Comparison of ENCODE assay signal across 1 cellular context in the genomic region with DNA sequence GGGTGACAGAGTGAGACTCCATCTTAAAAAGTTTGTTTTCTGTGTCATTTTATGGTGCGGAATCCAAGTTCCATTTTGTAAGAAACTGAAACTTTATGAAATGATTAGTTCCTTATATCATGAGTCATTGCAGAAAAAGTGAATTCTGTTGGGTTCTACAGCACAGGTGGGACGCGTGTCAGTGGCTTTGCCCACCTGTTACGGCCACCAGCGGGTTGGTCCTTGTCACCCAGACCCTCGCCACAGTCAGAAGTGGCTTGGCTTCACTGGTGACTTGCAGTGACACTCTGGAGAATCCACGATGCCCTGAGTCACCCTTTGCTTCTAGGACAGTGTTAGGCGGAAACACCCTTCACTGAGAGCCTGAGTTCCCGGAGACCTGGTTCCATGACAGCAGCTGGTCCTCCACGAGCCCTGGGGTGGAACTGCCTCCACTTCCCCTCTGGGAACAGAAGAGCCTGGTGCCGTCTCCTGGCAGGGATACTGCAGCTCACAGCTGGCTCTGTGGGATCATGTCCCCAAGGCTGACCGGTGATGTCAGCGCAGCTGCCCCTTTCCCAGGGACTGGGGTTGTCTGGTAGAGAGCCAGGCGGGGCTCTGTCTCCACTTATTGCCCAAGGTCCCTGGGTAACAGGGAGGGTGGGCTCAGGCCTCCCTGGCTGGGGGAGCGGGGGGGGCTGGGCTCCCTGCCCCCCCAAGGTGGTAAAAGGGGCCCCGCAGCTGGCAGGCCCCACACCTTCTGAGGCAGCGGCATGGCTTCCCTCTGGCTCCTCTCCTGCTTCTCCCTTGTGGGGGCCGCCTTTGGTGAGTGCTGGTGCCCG.
TF ChIP-seq lines count a peak whose summit lies in the region.

A gene (plus strand): TSS at position 733 of the 821 bp plus-strand sequence. CDS start 20 bp downstream, at position 753.

TF ChIP-seq in GM12878, 131 proteins besides CTCF, POLR2A, EP300 and RAD21 (continued from another document):
- TF ChIP-seq STAT1 (conservative IDR thresholded peaks at IDR 0.05) (no peak), BACH1 (IDR thresholded peaks at IDR 0.05; ENCODE audit: borderline replicate concordance) (no peak), ETV6 (conservative IDR thresholded peaks at IDR 0.05 in 1 of 2, IDR thresholded peaks at IDR 0.05 in 1 of 2; ENCODE audit: borderline replicate concordance in 1 of 2, low read depth in 1 of 2) (peak in 1 of 2 experiments; percentile 64; a peak in 2 of 4 replicates), MYC (IDR thresholded peaks at IDR 0.05; ENCODE audit: insufficient read depth, insufficient read length, insufficient replicate concordance, low read length, severe bottlenecking) (no peak), MEF2A (IDR thresholded peaks at IDR 0.05; ENCODE audit: insufficient read depth, low read depth, low read length) (no peak), BHLHE40 (IDR thresholded peaks at IDR 0.05; ENCODE audit: borderline replicate concordance in 1 of 2, low read depth in 2 of 2, low read length in 1 of 2) (peak; percentile 60 to 75; a peak in 3 of 4 replicates), EZH2 (IDR thresholded peaks at IDR 0.05; ENCODE audit: borderline replicate concordance, control insufficient read depth, low read depth, low read length) (no peak), TCF7 (IDR thresholded peaks at IDR 0.05; ENCODE audit: borderline replicate concordance) (no peak), CHD2 (IDR thresholded peaks at IDR 0.05; ENCODE audit: borderline replicate concordance, low read depth, low read length) (no peak), EGR1 (IDR thresholded peaks at IDR 0.05; ENCODE audit: borderline replicate concordance in 1 of 2, low read depth in 2 of 2, low read length in 2 of 2) (no peak), SREBF1 (IDR thresholded peaks at IDR 0.05; ENCODE audit: low read length) (no peak), MEF2B (IDR thresholded peaks at IDR 0.05; ENCODE audit: partially characterized antibody, poor library complexity, severe bottlenecking) (no peak), NR2C1 (IDR thresholded peaks at IDR 0.05) (no peak), DPF2 (IDR thresholded peaks at IDR 0.05) (no peak), JUNB (IDR thresholded peaks at IDR 0.05) (peak; percentile 71), BCL11A (IDR thresholded peaks at IDR 0.05; ENCODE audit: low read depth, low read length) (peak; percentile 40; the same call in 1 of the 2 replicates), SMC3 (IDR thresholded peaks at IDR 0.05; ENCODE audit: borderline replicate concordance, low read length) (no peak), GABPA (IDR thresholded peaks at IDR 0.05; ENCODE audit: low read depth) (no peak), NFXL1 (IDR thresholded peaks at IDR 0.05; ENCODE audit: borderline replicate concordance) (no peak), JUND (IDR thresholded peaks at IDR 0.05; ENCODE audit: low read depth, low read length) (no peak), ASH2L (IDR thresholded peaks at IDR 0.05; ENCODE audit: borderline replicate concordance, low read depth) (no peak), SP1 (IDR thresholded peaks at IDR 0.05; ENCODE audit: low read depth, low read length) (no peak), ZNF622 (IDR thresholded peaks at IDR 0.05) (no peak), NFYA (IDR thresholded peaks at IDR 0.05; ENCODE audit: borderline replicate concordance, low read depth, low read length) (no peak), SPI1 (IDR thresholded peaks at IDR 0.05; ENCODE audit: borderline replicate concordance, insufficient read depth, low read depth, low read length) (no peak), ZNF274 (IDR thresholded peaks at IDR 0.05; ENCODE audit: insufficient read depth, insufficient read length) (no peak), CREM (IDR thresholded peaks at IDR 0.05; ENCODE audit: low read depth) (no peak; the same call in 1 of the 2 replicates), LARP7 (IDR thresholded peaks at IDR 0.05) (no peak), BRCA1 (IDR thresholded peaks at IDR 0.05; ENCODE audit: low read depth, low read length) (no peak), HDAC6 (IDR thresholded peaks at IDR 0.05; ENCODE audit: unreplicated experiment) (no peak), RCOR1 (conservative IDR thresholded peaks at IDR 0.05; ENCODE audit: low read depth, low read length) (no peak)
- TF ChIP-seq, protein P1, sequence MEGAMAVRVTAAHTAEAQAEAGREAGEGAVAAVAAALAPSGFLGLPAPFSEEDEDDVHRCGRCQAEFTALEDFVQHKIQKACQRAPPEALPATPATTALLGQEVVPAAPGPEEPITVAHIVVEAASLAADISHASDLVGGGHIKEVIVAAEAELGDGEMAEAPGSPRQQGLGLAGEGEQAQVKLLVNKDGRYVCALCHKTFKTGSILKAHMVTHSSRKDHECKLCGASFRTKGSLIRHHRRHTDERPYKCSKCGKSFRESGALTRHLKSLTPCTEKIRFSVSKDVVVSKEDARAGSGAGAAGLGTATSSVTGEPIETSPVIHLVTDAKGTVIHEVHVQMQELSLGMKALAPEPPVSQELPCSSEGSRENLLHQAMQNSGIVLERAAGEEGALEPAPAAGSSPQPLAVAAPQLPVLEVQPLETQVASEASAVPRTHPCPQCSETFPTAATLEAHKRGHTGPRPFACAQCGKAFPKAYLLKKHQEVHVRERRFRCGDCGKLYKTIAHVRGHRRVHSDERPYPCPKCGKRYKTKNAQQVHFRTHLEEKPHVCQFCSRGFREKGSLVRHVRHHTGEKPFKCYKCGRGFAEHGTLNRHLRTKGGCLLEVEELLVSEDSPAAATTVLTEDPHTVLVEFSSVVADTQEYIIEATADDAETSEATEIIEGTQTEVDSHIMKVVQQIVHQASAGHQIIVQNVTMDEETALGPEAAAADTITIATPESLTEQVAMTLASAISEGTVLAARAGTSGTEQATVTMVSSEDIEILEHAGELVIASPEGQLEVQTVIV (IDR thresholded peaks at IDR 0.05; ENCODE audit: borderline replicate concordance, partially characterized antibody), result no peak
- TF ChIP-seq, protein P2, sequence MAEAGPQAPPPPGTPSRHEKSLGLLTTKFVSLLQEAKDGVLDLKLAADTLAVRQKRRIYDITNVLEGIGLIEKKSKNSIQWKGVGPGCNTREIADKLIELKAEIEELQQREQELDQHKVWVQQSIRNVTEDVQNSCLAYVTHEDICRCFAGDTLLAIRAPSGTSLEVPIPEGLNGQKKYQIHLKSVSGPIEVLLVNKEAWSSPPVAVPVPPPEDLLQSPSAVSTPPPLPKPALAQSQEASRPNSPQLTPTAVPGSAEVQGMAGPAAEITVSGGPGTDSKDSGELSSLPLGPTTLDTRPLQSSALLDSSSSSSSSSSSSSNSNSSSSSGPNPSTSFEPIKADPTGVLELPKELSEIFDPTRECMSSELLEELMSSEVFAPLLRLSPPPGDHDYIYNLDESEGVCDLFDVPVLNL (IDR thresholded peaks at IDR 0.05; ENCODE audit: low read depth, low read length), result no peak
- TF ChIP-seq, protein P3, sequence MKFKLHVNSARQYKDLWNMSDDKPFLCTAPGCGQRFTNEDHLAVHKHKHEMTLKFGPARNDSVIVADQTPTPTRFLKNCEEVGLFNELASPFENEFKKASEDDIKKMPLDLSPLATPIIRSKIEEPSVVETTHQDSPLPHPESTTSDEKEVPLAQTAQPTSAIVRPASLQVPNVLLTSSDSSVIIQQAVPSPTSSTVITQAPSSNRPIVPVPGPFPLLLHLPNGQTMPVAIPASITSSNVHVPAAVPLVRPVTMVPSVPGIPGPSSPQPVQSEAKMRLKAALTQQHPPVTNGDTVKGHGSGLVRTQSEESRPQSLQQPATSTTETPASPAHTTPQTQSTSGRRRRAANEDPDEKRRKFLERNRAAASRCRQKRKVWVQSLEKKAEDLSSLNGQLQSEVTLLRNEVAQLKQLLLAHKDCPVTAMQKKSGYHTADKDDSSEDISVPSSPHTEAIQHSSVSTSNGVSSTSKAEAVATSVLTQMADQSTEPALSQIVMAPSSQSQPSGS (IDR thresholded peaks at IDR 0.05; ENCODE audit: low read length), result no peak
- TF ChIP-seq, protein P4, sequence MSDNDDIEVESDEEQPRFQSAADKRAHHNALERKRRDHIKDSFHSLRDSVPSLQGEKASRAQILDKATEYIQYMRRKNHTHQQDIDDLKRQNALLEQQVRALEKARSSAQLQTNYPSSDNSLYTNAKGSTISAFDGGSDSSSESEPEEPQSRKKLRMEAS (IDR thresholded peaks at IDR 0.05; ENCODE audit: low read depth, low read length), result no peak
- TF ChIP-seq, protein P5, sequence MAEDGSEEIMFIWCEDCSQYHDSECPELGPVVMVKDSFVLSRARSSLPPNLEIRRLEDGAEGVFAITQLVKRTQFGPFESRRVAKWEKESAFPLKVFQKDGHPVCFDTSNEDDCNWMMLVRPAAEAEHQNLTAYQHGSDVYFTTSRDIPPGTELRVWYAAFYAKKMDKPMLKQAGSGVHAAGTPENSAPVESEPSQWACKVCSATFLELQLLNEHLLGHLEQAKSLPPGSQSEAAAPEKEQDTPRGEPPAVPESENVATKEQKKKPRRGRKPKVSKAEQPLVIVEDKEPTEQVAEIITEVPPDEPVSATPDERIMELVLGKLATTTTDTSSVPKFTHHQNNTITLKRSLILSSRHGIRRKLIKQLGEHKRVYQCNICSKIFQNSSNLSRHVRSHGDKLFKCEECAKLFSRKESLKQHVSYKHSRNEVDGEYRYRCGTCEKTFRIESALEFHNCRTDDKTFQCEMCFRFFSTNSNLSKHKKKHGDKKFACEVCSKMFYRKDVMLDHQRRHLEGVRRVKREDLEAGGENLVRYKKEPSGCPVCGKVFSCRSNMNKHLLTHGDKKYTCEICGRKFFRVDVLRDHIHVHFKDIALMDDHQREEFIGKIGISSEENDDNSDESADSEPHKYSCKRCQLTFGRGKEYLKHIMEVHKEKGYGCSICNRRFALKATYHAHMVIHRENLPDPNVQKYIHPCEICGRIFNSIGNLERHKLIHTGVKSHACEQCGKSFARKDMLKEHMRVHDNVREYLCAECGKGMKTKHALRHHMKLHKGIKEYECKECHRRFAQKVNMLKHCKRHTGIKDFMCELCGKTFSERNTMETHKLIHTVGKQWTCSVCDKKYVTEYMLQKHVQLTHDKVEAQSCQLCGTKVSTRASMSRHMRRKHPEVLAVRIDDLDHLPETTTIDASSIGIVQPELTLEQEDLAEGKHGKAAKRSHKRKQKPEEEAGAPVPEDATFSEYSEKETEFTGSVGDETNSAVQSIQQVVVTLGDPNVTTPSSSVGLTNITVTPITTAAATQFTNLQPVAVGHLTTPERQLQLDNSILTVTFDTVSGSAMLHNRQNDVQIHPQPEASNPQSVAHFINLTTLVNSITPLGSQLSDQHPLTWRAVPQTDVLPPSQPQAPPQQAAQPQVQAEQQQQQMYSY (CRISPR knock-in tag; IDR thresholded peaks at IDR 0.05), result no peak
- TF ChIP-seq, protein P6, sequence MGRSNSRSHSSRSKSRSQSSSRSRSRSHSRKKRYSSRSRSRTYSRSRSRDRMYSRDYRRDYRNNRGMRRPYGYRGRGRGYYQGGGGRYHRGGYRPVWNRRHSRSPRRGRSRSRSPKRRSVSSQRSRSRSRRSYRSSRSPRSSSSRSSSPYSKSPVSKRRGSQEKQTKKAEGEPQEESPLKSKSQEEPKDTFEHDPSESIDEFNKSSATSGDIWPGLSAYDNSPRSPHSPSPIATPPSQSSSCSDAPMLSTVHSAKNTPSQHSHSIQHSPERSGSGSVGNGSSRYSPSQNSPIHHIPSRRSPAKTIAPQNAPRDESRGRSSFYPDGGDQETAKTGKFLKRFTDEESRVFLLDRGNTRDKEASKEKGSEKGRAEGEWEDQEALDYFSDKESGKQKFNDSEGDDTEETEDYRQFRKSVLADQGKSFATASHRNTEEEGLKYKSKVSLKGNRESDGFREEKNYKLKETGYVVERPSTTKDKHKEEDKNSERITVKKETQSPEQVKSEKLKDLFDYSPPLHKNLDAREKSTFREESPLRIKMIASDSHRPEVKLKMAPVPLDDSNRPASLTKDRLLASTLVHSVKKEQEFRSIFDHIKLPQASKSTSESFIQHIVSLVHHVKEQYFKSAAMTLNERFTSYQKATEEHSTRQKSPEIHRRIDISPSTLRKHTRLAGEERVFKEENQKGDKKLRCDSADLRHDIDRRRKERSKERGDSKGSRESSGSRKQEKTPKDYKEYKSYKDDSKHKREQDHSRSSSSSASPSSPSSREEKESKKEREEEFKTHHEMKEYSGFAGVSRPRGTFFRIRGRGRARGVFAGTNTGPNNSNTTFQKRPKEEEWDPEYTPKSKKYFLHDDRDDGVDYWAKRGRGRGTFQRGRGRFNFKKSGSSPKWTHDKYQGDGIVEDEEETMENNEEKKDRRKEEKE (IDR thresholded peaks at IDR 0.05), result no peak
